In genomic region chr12:6241495-6241894, GRCh38 we compare ENCODE assay signal across 18 cellular contexts. TPM values are rescaled to one million over a fixed set of nuclear protein-coding genes. Genes with fewer than 3 reads are reported as not detected.
A peak's percentile ranks its signal among the peaks of the same experiment; 100 is the strongest.
DNase-seq lines count a peak whose midpoint lies in the region; ATAC-seq and TF ChIP-seq lines count a peak whose summit lies in the region.
"Had no signal": no experiment of that assay in that cellular context is flagged by ENCODE, and none has a peak within 500 bp of the region (broad histone marks: within the 10 kb centered on the region; RNA-seq: fewer than 3 reads in every experiment).

No MANE protein-coding gene starts in this region.

- H3K4me1 ChIP-seq in SJCRH30 (peaks cover 21% of the 10 kb centered on the region), right cardiac atrium (ENCODE audit: control insufficient read depth, insufficient read depth, low read length) (peaks cover 4% of the 10 kb centered on the region), prostate gland (replicated peaks) (peaks cover 14% of the 10 kb centered on the region)

- no peak for TF ChIP-seq POLR2A in prostate gland (IDR thresholded peaks at IDR 0.05)

- no peaks in the 10 kb centered on the region for H3K27me3 ChIP-seq in H7 (ENCODE audit: control insufficient read depth, insufficient read depth, low read length)
- no peaks in the 10 kb centered on the region for H3K27me3 ChIP-seq in SJCRH30
- no peaks in the 10 kb centered on the region for H3K27me3 ChIP-seq in right cardiac atrium (ENCODE audit: control insufficient read depth, insufficient read depth)
- H3K27me3 ChIP-seq in prostate gland (replicated peaks; ENCODE audit: insufficient read depth), result no peaks in the 10 kb centered on the region
- H3K27me3 ChIP-seq: BLaER1 treated with 17β-estradiol and CSF1 and Interleukin-3, amounts not matched to agents 10 nM and 100 nM had no signal

- H3K27ac ChIP-seq in SJCRH30, result peak overlapping the region; percentile 78
- peak overlapping the region; percentile 54 for H3K27ac ChIP-seq in right cardiac atrium (ENCODE audit: low read length)
- H3K27ac ChIP-seq in prostate gland, result peak overlapping the region; percentile 41 to 56

- H3K36me3 ChIP-seq in H7 (replicated peaks; ENCODE audit: control insufficient read depth, insufficient read depth, low read length) (peaks cover 3% of the 10 kb centered on the region; the same call in 1 of the 2 replicates), SJCRH30 (peaks cover 36% of the 10 kb centered on the region), prostate gland (peaks cover 0 to 5% of the 10 kb centered on the region in 2 donors)

- H3K9me3 ChIP-seq in SJCRH30 (replicated peaks) (no peaks in the 10 kb centered on the region), right cardiac atrium (ENCODE audit: control insufficient read depth, low read length) (no peaks in the 10 kb centered on the region), prostate gland (no peaks in the 10 kb centered on the region)

- H3K9me3 Mint-ChIP-seq in activated CD4-positive, alpha-beta T cell treated with anti-CD3 and anti-CD28 coated beads, Interleukin-2, amount 10 ng/mL, durations not matched to agents 24 days and 14 days, result no peaks in the 10 kb centered on the region
- H3K9me3 Mint-ChIP-seq: activated CD4-positive, alpha-beta T cell treated with anti-CD3 and anti-CD28 coated beads, Interleukin-2, amount 10 ng/mL, durations not matched to agents 7 days and 5 days; activated T-helper 2 cell treated with anti-CD3 and anti-CD28 coated beads, Interferon-gamma antibody, Interleukin-2, Interleukin-4, amounts not matched to agents 10 μg/mL and 5 μg/mL and 100 μg/mL, durations not matched to agents 14 hours and 24 hours and 36 hours had no signal

- no peak for TF ChIP-seq CTCF in prostate gland (IDR thresholded peaks at IDR 0.05)

- no peak overlapping the region for H3K27ac Mint-ChIP-seq in activated CD4-positive, alpha-beta T cell treated with anti-CD3 and anti-CD28 coated beads, Interleukin-2, amount 10 ng/mL, durations not matched to agents 24 days and 14 days
- H3K27ac Mint-ChIP-seq: activated CD4-positive, alpha-beta T cell treated with anti-CD3 and anti-CD28 coated beads, Interleukin-2, amount 10 ng/mL, durations not matched to agents 7 days and 5 days; activated T-helper 2 cell treated with anti-CD3 and anti-CD28 coated beads, Interferon-gamma antibody, Interleukin-2, Interleukin-4, amounts not matched to agents 10 μg/mL and 5 μg/mL and 100 μg/mL, durations not matched to agents 14 hours and 24 hours and 36 hours; progenitor cell of endocrine pancreas; stimulated activated naive B cell treated with anti-CD40 and anti-IgM and Interleukin-4, amounts not matched to agents 10 μg/mL and 1 μg/mL and 100 μg/mL, for 72 hours; T-cell had no signal

- peak; percentile 18 for DNase-seq in H7
- peak; percentile 96 to 98 for DNase-seq in SJCRH30
- DNase-seq in right cardiac atrium, result peak; percentile 74 to 88 (median 86)
- peak; percentile 62 for DNase-seq in prostate gland (ENCODE audit: low spot score)
- DNase-seq in HPDE6-E6E7 (ENCODE audit: extremely low spot score), result no peak
- no peak for DNase-seq in activated CD4-positive, alpha-beta T cell treated with anti-CD3 and anti-CD28 coated beads, Interleukin-2, amount 10 ng/mL, durations not matched to agents 24 days and 14 days
- DNase-seq: activated CD4-positive, alpha-beta T cell treated with anti-CD3 and anti-CD28 coated beads, Interleukin-2, amount 10 ng/mL, durations not matched to agents 7 days and 5 days; mesendoderm; NCI-H2171 treated with DMSO at 0.1 percent for 48 hours; stimulated activated CD4-positive, alpha-beta T cell treated with anti-CD3 and anti-CD28 coated beads, Interleukin-4, amount 100 ng/mL, for 1 hour; stimulated activated naive B cell treated with anti-CD40 and anti-IgM and Interleukin-4, amounts not matched to agents 10 μg/mL and 1 μg/mL and 100 μg/mL, for 72 hours; T-cell had no signal

- WGBS in right cardiac atrium, result 17% methylated on average over 7 of the region's 7 CpGs
- WGBS in prostate gland, result 23% methylated on average over 7 of the region's 7 CpGs

- H3K27me3 Mint-ChIP-seq in activated CD4-positive, alpha-beta T cell treated with anti-CD3 and anti-CD28 coated beads, Interleukin-2, amount 10 ng/mL, durations not matched to agents 24 days and 14 days, result peaks cover 2% of the 10 kb centered on the region
- H3K27me3 Mint-ChIP-seq: activated CD4-positive, alpha-beta T cell treated with anti-CD3 and anti-CD28 coated beads, Interleukin-2, amount 10 ng/mL, durations not matched to agents 7 days and 5 days; progenitor cell of endocrine pancreas; T-cell had no signal

- ATAC-seq in right cardiac atrium (peak; percentile 72 to 77), GM18498 (IDR thresholded peaks at IDR 0.05; ENCODE audit: unreplicated experiment) (no peak), GM21723 (IDR thresholded peaks at IDR 0.05; ENCODE audit: unreplicated experiment) (no peak)
- ATAC-seq: stimulated activated naive B cell treated with anti-CD40 and anti-IgM and Interleukin-4, amounts not matched to agents 10 μg/mL and 1 μg/mL and 100 μg/mL, for 72 hours; T-cell had no signal

- peaks cover 4% of the 10 kb centered on the region for H3K36me3 Mint-ChIP-seq in activated CD4-positive, alpha-beta T cell treated with anti-CD3 and anti-CD28 coated beads, Interleukin-2, amount 10 ng/mL, durations not matched to agents 24 days and 14 days (ENCODE audit: low read depth)
- H3K36me3 Mint-ChIP-seq: T-cell had no signal

- H3K4me3 ChIP-seq in H7 (ENCODE audit: insufficient read depth, low read depth, low read length) (no peak overlapping the region), SJCRH30 (no peak overlapping the region), right cardiac atrium (ENCODE audit: low read length) (no peak overlapping the region), prostate gland (no peak overlapping the region)
- H3K4me3 ChIP-seq: BLaER1 treated with 17β-estradiol and CSF1 and Interleukin-3, amounts not matched to agents 10 nM and 100 nM had no signal

- H3K4me1 Mint-ChIP-seq in activated CD4-positive, alpha-beta T cell treated with anti-CD3 and anti-CD28 coated beads, Interleukin-2, amount 10 ng/mL, durations not matched to agents 24 days and 14 days, result no peaks in the 10 kb centered on the region
- H3K4me1 Mint-ChIP-seq: activated CD4-positive, alpha-beta T cell treated with anti-CD3 and anti-CD28 coated beads, Interleukin-2, amount 10 ng/mL, durations not matched to agents 7 days and 5 days; stimulated activated naive B cell treated with anti-CD40 and anti-IgM and Interleukin-4, amounts not matched to agents 10 μg/mL and 1 μg/mL and 100 μg/mL, for 72 hours; T-cell had no signal

- intact Hi-C loops in right cardiac atrium (cut with DNase I), result no loop called here
- intact Hi-C loops in prostate gland (cut with DNase I), result no loop called here
- intact Hi-C loops in activated CD4-positive, alpha-beta T cell treated with anti-CD3 and anti-CD28 coated beads, Interleukin-2, amount 10 ng/mL, durations not matched to agents 24 days and 14 days (cut with micrococcal nuclease), result no loop called here

- H3K4me3 Mint-ChIP-seq in activated CD4-positive, alpha-beta T cell treated with anti-CD3 and anti-CD28 coated beads, Interleukin-2, amount 10 ng/mL, durations not matched to agents 24 days and 14 days, result no peak overlapping the region
- H3K4me3 Mint-ChIP-seq: activated CD4-positive, alpha-beta T cell treated with anti-CD3 and anti-CD28 coated beads, Interleukin-2, amount 10 ng/mL, durations not matched to agents 7 days and 5 days; stimulated activated naive B cell treated with anti-CD40 and anti-IgM and Interleukin-4, amounts not matched to agents 10 μg/mL and 1 μg/mL and 100 μg/mL, for 72 hours; T-cell had no signal

RNA-seq across cellular contexts. Expression of gene CD9, which starts 41.3 kb away (rescaled TPM):
- total RNA-seq in H7 (2014; rRNA removed; shearing (Covaris generic)), result 266 and 274 TPM in 2 replicates
- 220 and 239 TPM in 2 replicates for total RNA-seq in SJCRH30 (2014; rRNA removed; shearing (Covaris generic))
- 100 to 1,000 TPM; 117 to 248 (median 134) TPM for total RNA-seq in right cardiac atrium
- polyA plus RNA-seq in right cardiac atrium, result 212 TPM
- total RNA-seq in prostate gland, result 100 to 1,000 TPM; 198 to 845 TPM
- 35.6 and 40.5 TPM in 2 replicates for total RNA-seq in activated CD4-positive, alpha-beta T cell treated with anti-CD3 and anti-CD28 coated beads, Interleukin-2, amount 10 ng/mL, durations not matched to agents 24 days and 14 days
- total RNA-seq: OCI-LY7 had no signal

Comparison
In these comparisons a context has a peak if more than half of its experiments do, and no peak if none do; other contexts are left out.
1. DNase-seq: peak in H7 (single experiment), SJCRH30 (2 of 2), right cardiac atrium (3 of 3) and prostate gland (single experiment); none in HPDE6-E6E7 (single experiment) and activated CD4-positive, alpha-beta T cell treated with anti-CD3 and anti-CD28 coated beads, Interleukin-2, amount 10 ng/mL, durations not matched to agents 24 days and 14 days (single experiment).
2. ATAC-seq: peak in right cardiac atrium (2 of 2); none in GM18498 (single experiment) and GM21723 (single experiment).
3. Peak in every context shown above with its lines, with median percentiles within 50 percentile points of each other: H3K27ac ChIP-seq.